ENCODE assay signal across 10 cellular contexts in genomic region chr6:108168980-108169800, GRCh38. TPM values are rescaled to one million over a fixed set of nuclear protein-coding genes. Genes with fewer than 3 reads are reported as not detected.
DNase-seq lines count a peak whose midpoint lies in the region; ATAC-seq and TF ChIP-seq lines count a peak whose summit lies in the region.
"Had no signal": no experiment of that assay in that cellular context is flagged by ENCODE, and none has a peak within 500 bp of the region (broad histone marks: within the 10 kb centered on the region; RNA-seq: fewer than 3 reads in every experiment).

No MANE protein-coding gene starts in this region.

- H3K9me3 Mint-ChIP-seq in activated naive CD8-positive, alpha-beta T cell treated with anti-CD3 and anti-CD28 coated beads, Interleukin-2, amount 10 ng/mL, durations not matched to agents 7 days and 5 days = peaks cover 2% of the 10 kb centered on the region
- H3K9me3 Mint-ChIP-seq in type B pancreatic cell = no peaks in the 10 kb centered on the region

- H3K4me3 Mint-ChIP-seq in activated naive CD8-positive, alpha-beta T cell treated with anti-CD3 and anti-CD28 coated beads, Interleukin-2, amount 10 ng/mL, durations not matched to agents 7 days and 5 days = peak overlapping the region; percentile 51
- peak overlapping the region; percentile 67 for H3K4me3 Mint-ChIP-seq in type B pancreatic cell

- intact Hi-C loops in heart right ventricle (cut with DNase I) (loop anchor here in 1 of 10 donors (5.0 kb wide), 1 partner anchor 47 kb away; no protein-coding TSS in a partner anchor), Right ventricle myocardium inferior (cut with DNase I) (no loop called here), lower lobe of right lung (cut with DNase I) (no loop called here)

- H3K36me3 ChIP-seq in heart right ventricle = no peaks in the 10 kb centered on the region
- no peaks in the 10 kb centered on the region for H3K36me3 ChIP-seq in lower lobe of right lung

- POLR2A ChIA-PET in activated naive CD8-positive, alpha-beta T cell treated with anti-CD3 and anti-CD28 coated beads, Interleukin-2, amount 10 ng/mL, durations not matched to agents 7 days and 5 days (lab: Charles Lee) = interaction anchor here (0.5 kb wide), 1 partner anchor 9 kb away, joined by 3 read pairs; no protein-coding TSS in a partner anchor

- H3K27me3 ChIP-seq in heart right ventricle = peaks cover 52 to 100% (median 100%) of the 10 kb centered on the region in 7 donors
- H3K27me3 ChIP-seq in lower lobe of right lung (ENCODE audit: low read depth) = peaks cover 100% of the 10 kb centered on the region

- DNase-seq in heart right ventricle (no peak), Right ventricle myocardium inferior (ENCODE audit: missing footprints) (no peak), lower lobe of right lung (no peak), type B pancreatic cell (ENCODE audit: extremely low spot score, unreplicated experiment) (no peak), NCI-H2107 (lab: John Stamatoyannopoulos, UW) (no peak), GOT3 (lab: John Stamatoyannopoulos, UW) (no peak)
- DNase-seq in activated naive CD8-positive, alpha-beta T cell treated with anti-CD3 and anti-CD28 coated beads, Interleukin-2, amount 10 ng/mL, durations not matched to agents 7 days and 5 days = peak; percentile 52
- DNase-seq in NK-92 treated with Interleukin-12 subunit alpha and Interleukin-12 subunit beta, amount 100 ng/mL, for 24 hours (lab: John Stamatoyannopoulos, UW) = no peak
- DNase-seq: KG1, SHP77 had no signal

- peaks cover 25% of the 10 kb centered on the region for H3K4me1 Mint-ChIP-seq in activated naive CD8-positive, alpha-beta T cell treated with anti-CD3 and anti-CD28 coated beads, Interleukin-2, amount 10 ng/mL, durations not matched to agents 7 days and 5 days
- H3K4me1 Mint-ChIP-seq in type B pancreatic cell (ENCODE audit: unreplicated experiment) = peaks cover 29% of the 10 kb centered on the region

- TF ChIP-seq CTCF in heart right ventricle (IDR thresholded peaks at IDR 0.05) (no peak), lower lobe of right lung (IDR thresholded peaks at IDR 0.05) (no peak), type B pancreatic cell (conservative IDR thresholded peaks at IDR 0.05) (no peak)

- no peaks in the 10 kb centered on the region for H3K9me3 ChIP-seq in heart right ventricle
- H3K9me3 ChIP-seq in lower lobe of right lung = no peaks in the 10 kb centered on the region

- peaks cover 93% of the 10 kb centered on the region for H3K27me3 Mint-ChIP-seq in activated naive CD8-positive, alpha-beta T cell treated with anti-CD3 and anti-CD28 coated beads, Interleukin-2, amount 10 ng/mL, durations not matched to agents 7 days and 5 days
- H3K27me3 Mint-ChIP-seq in type B pancreatic cell = peaks cover 97% of the 10 kb centered on the region

- H3K27ac Mint-ChIP-seq in activated naive CD8-positive, alpha-beta T cell treated with anti-CD3 and anti-CD28 coated beads, Interleukin-2, amount 10 ng/mL, durations not matched to agents 7 days and 5 days = no peak overlapping the region
- no peak overlapping the region for H3K27ac Mint-ChIP-seq in type B pancreatic cell

- 2 to 4% methylated on average over 38 to 44 of the region's 44 CpGs for WGBS in heart right ventricle, 2 donors

- H3K36me3 Mint-ChIP-seq in activated naive CD8-positive, alpha-beta T cell treated with anti-CD3 and anti-CD28 coated beads, Interleukin-2, amount 10 ng/mL, durations not matched to agents 7 days and 5 days = peaks cover 4% of the 10 kb centered on the region
- H3K36me3 Mint-ChIP-seq in type B pancreatic cell = no peaks in the 10 kb centered on the region

- H3K4me1 ChIP-seq in heart right ventricle (peaks cover 13 to 69% (median 55%) of the 10 kb centered on the region in 9 donors), lower lobe of right lung (peaks cover 60% of the 10 kb centered on the region)

- peak overlapping the region in 9 of 10 donors; percentile 14 to 35 (median 33) for H3K4me3 ChIP-seq in heart right ventricle
- peak overlapping the region; percentile 33 for H3K4me3 ChIP-seq in lower lobe of right lung

- H3K27ac ChIP-seq in heart right ventricle (no peak overlapping the region), lower lobe of right lung (no peak overlapping the region)

- ATAC-seq in heart right ventricle = peak in 4 of 8 donors; percentile 21 to 26 (median 24)
- no peak for ATAC-seq in Right ventricle myocardium inferior
- peak; percentile 37 for ATAC-seq in activated naive CD8-positive, alpha-beta T cell treated with anti-CD3 and anti-CD28 coated beads, Interleukin-2, amount 10 ng/mL, durations not matched to agents 7 days and 5 days (ENCODE audit: low read depth)
- ATAC-seq in lower lobe of right lung = peak; percentile 31 to 37

RNA-seq across cellular contexts. Expression of gene NR2E1, which starts 3.4 kb away (rescaled TPM):
- total RNA-seq in heart right ventricle = not detected
- polyA plus RNA-seq in heart right ventricle = not detected
- not detected for total RNA-seq in Right ventricle myocardium inferior
- total RNA-seq in activated naive CD8-positive, alpha-beta T cell treated with anti-CD3 and anti-CD28 coated beads, Interleukin-2, amount 10 ng/mL, durations not matched to agents 7 days and 5 days = not detected
- total RNA-seq in lower lobe of right lung = not detected
- total RNA-seq in type B pancreatic cell (ENCODE audit: low replicate concordance) = 0.26 TPM in 1 of 2 replicates, not detected in the other
